In genomic region chr2:43611987-43612894, GRCh38 we compare ENCODE assay signal across 8 cellular contexts. TPM values are rescaled to one million over a fixed set of nuclear protein-coding genes. Genes with fewer than 3 reads are reported as not detected.
DNase-seq lines count a peak whose midpoint lies in the region; ATAC-seq and TF ChIP-seq lines count a peak whose summit lies in the region.

No MANE protein-coding gene starts in this region.

- CTCF ChIA-PET in RWPE1 (lab: Yijun Ruan, JAX) = interaction anchor here (0.6 to 0.7 kb wide), 4 partner anchors 160 to 1342 kb away, joined by 3 to 4 read pairs (median 3); no protein-coding TSS in a partner anchor

- TF ChIP-seq EP300 in ovary (IDR thresholded peaks at IDR 0.05) = no peak

- H3K4me1 ChIP-seq in KMS-11 (ENCODE audit: low read depth, poor library complexity, severe bottlenecking) (no peaks in the 10 kb centered on the region), ovary (ENCODE audit: insufficient read depth) (peaks cover 2% of the 10 kb centered on the region)

- H3K9me3 Mint-ChIP-seq in activated T-helper 1 cell treated with anti-CD3 and anti-CD28 coated beads, Interleukin-12 subunit alpha, Interleukin-12 subunit beta, Interleukin-2, Interleukin-4 antibody, amounts not matched to agents 30 ng/mL and 10 ng/mL and 1 ng/mL, durations not matched to agents 14 hours and 24 hours and 36 hours = no peaks in the 10 kb centered on the region
- H3K9me3 Mint-ChIP-seq in type B pancreatic cell = no peaks in the 10 kb centered on the region

- H3K4me2 ChIP-seq in KMS-11 = no peak overlapping the region

- POLR2A ChIA-PET in RWPE1 (lab: Yijun Ruan, JAX; ENCODE audit: low non-redundant PET) = no interaction called here

- H3K36me3 ChIP-seq in KMS-11 (ENCODE audit: insufficient read depth) (no peaks in the 10 kb centered on the region), ovary (no peaks in the 10 kb centered on the region)

- H3K27me3 Mint-ChIP-seq in activated T-helper 1 cell treated with anti-CD3 and anti-CD28 coated beads, Interleukin-12 subunit alpha, Interleukin-12 subunit beta, Interleukin-2, Interleukin-4 antibody, amounts not matched to agents 30 ng/mL and 10 ng/mL and 1 ng/mL, durations not matched to agents 14 hours and 24 hours and 36 hours (ENCODE audit: insufficient read depth) = peaks cover 9% of the 10 kb centered on the region
- H3K27me3 Mint-ChIP-seq in type B pancreatic cell = no peaks in the 10 kb centered on the region

- H3K9me3 ChIP-seq in ovary = no peaks in the 10 kb centered on the region

- 42 to 47% (median 42%) methylated on average over 14 of the region's 14 CpGs for WGBS in ovary, 3 donors

- ATAC-seq in GM19023 (IDR thresholded peaks at IDR 0.05; ENCODE audit: unreplicated experiment) = peak; percentile 73

- no peak overlapping the region for H3K27ac Mint-ChIP-seq in activated T-helper 1 cell treated with anti-CD3 and anti-CD28 coated beads, Interleukin-12 subunit alpha, Interleukin-12 subunit beta, Interleukin-2, Interleukin-4 antibody, amounts not matched to agents 30 ng/mL and 10 ng/mL and 1 ng/mL, durations not matched to agents 14 hours and 24 hours and 36 hours
- no peak overlapping the region for H3K27ac Mint-ChIP-seq in type B pancreatic cell

- no peak overlapping the region for H3K27ac ChIP-seq in KMS-11
- no peak overlapping the region for H3K27ac ChIP-seq in RWPE1
- no peak overlapping the region for H3K27ac ChIP-seq in ovary

- no peak overlapping the region for H3K9ac ChIP-seq in KMS-11

- no peaks in the 10 kb centered on the region for H4K20me1 ChIP-seq in KMS-11 (ENCODE audit: insufficient read depth)

- peaks cover 5% of the 10 kb centered on the region for H3K4me1 Mint-ChIP-seq in activated T-helper 1 cell treated with anti-CD3 and anti-CD28 coated beads, Interleukin-12 subunit alpha, Interleukin-12 subunit beta, Interleukin-2, Interleukin-4 antibody, amounts not matched to agents 30 ng/mL and 10 ng/mL and 1 ng/mL, durations not matched to agents 14 hours and 24 hours and 36 hours (ENCODE audit: low read depth)
- H3K4me1 Mint-ChIP-seq in type B pancreatic cell (ENCODE audit: unreplicated experiment) = peaks cover 12% of the 10 kb centered on the region

- DNase-seq in AG20443 (ENCODE audit: low spot score) (peak; percentile 78), RWPE1 (ENCODE audit: low spot score) (peak; percentile 65), fibroblast of villous mesenchyme (ENCODE audit: low read depth) (peak; percentile 78), ovary (peak; percentile 68 to 84 (median 76)), type B pancreatic cell (ENCODE audit: extremely low spot score, unreplicated experiment) (peak; percentile 77)
- DNase-seq in activated T-helper 1 cell treated with anti-CD3 and anti-CD28 coated beads, Interleukin-12 subunit alpha, Interleukin-12 subunit beta, Interleukin-2, Interleukin-4 antibody, amounts not matched to agents 30 ng/mL and 10 ng/mL and 1 ng/mL, durations not matched to agents 14 hours and 24 hours and 36 hours (ENCODE audit: low spot score) = peak; percentile 60

- H3K79me2 ChIP-seq in KMS-11 (ENCODE audit: insufficient read depth, low read depth) = no peaks in the 10 kb centered on the region

- no peak overlapping the region for H3K4me3 Mint-ChIP-seq in activated T-helper 1 cell treated with anti-CD3 and anti-CD28 coated beads, Interleukin-12 subunit alpha, Interleukin-12 subunit beta, Interleukin-2, Interleukin-4 antibody, amounts not matched to agents 30 ng/mL and 10 ng/mL and 1 ng/mL, durations not matched to agents 14 hours and 24 hours and 36 hours
- no peak overlapping the region for H3K4me3 Mint-ChIP-seq in type B pancreatic cell

- peaks cover 1% of the 10 kb centered on the region for H3K36me3 Mint-ChIP-seq in activated T-helper 1 cell treated with anti-CD3 and anti-CD28 coated beads, Interleukin-12 subunit alpha, Interleukin-12 subunit beta, Interleukin-2, Interleukin-4 antibody, amounts not matched to agents 30 ng/mL and 10 ng/mL and 1 ng/mL, durations not matched to agents 14 hours and 24 hours and 36 hours (ENCODE audit: low read depth)
- no peaks in the 10 kb centered on the region for H3K36me3 Mint-ChIP-seq in type B pancreatic cell

- 0 out of 2 replicates have a peak overlapping the region, but pooled peaks have one; percentile 4 for H2AFZ ChIP-seq in KMS-11 (ENCODE audit: low read depth)

- intact Hi-C loops in activated T-helper 1 cell treated with anti-CD3 and anti-CD28 coated beads, Interleukin-12 subunit alpha, Interleukin-12 subunit beta, Interleukin-2, Interleukin-4 antibody, amounts not matched to agents 30 ng/mL and 10 ng/mL and 1 ng/mL, durations not matched to agents 14 hours and 24 hours and 36 hours (cut with micrococcal nuclease) = loop anchor here (1.0 to 10.0 kb wide), 2 partner anchors 263 to 664 kb away; no protein-coding TSS in a partner anchor
- intact Hi-C loops in ovary (cut with DNase I) = loop anchor here in 2 of 4 donors (10.0 kb wide), 2 partner anchors 263 to 313 kb away; no protein-coding TSS in a partner anchor

- TF ChIP-seq POLR2A in ovary (IDR thresholded peaks at IDR 0.05) = no peak

- H3K27me3 ChIP-seq in KMS-11 (ENCODE audit: insufficient read depth, low read depth) = no peaks in the 10 kb centered on the region
- no peaks in the 10 kb centered on the region for H3K27me3 ChIP-seq in ovary

- TF ChIP-seq CTCF in KMS-11 (conservative IDR thresholded peaks at IDR 0.05; ENCODE audit: low read depth, low read length) (peak; percentile 97), RWPE1 (conservative IDR thresholded peaks at IDR 0.05; ENCODE audit: low read depth) (peak; percentile 89), fibroblast of villous mesenchyme (IDR thresholded peaks at IDR 0.05; ENCODE audit: insufficient read depth, low read depth, low read length) (peak; percentile 94), ovary (IDR thresholded peaks at IDR 0.05) (peak in 2 of 3 donors; percentile 60 to 84), type B pancreatic cell (conservative IDR thresholded peaks at IDR 0.05) (peak; percentile 89)

- H3K4me3 ChIP-seq in KMS-11 (IDR thresholded peaks at IDR 0.05; ENCODE audit: insufficient read depth, low read depth, low read length) (no peak overlapping the region), fibroblast of villous mesenchyme (ENCODE audit: low read depth, low read length) (no peak overlapping the region), ovary (no peak overlapping the region)

RNA-seq across cellular contexts. Expression of gene THADA, which starts 16.4 kb away (rescaled TPM):
- total RNA-seq in activated T-helper 1 cell treated with anti-CD3 and anti-CD28 coated beads, Interleukin-12 subunit alpha, Interleukin-12 subunit beta, Interleukin-2, Interleukin-4 antibody, amounts not matched to agents 30 ng/mL and 10 ng/mL and 1 ng/mL, durations not matched to agents 14 hours and 24 hours and 36 hours = 49.8 and 51.7 TPM in 2 replicates
- total RNA-seq in fibroblast of villous mesenchyme (23.2 and 33.2 TPM in 2 replicates), ovary (10 to 100 TPM; 24.8 to 46.8 (median 31.6) TPM), type B pancreatic cell (ENCODE audit: low replicate concordance) (35.6 and 59.8 TPM in 2 replicates)
- polyA plus RNA-seq in ovary = 10 to 100 TPM; 14.0 to 20.5 TPM

RNA-seq across cellular contexts. Expression of gene PLEKHH2, which starts 24.8 kb away (rescaled TPM):
- total RNA-seq in activated T-helper 1 cell treated with anti-CD3 and anti-CD28 coated beads, Interleukin-12 subunit alpha, Interleukin-12 subunit beta, Interleukin-2, Interleukin-4 antibody, amounts not matched to agents 30 ng/mL and 10 ng/mL and 1 ng/mL, durations not matched to agents 14 hours and 24 hours and 36 hours = 0.12 and 0.13 TPM in 2 replicates
- total RNA-seq in fibroblast of villous mesenchyme (3.9 and 7.3 TPM in 2 replicates), ovary (10 to 100 TPM; 26.4 to 66.5 (median 39.5) TPM), type B pancreatic cell (ENCODE audit: low replicate concordance) (0.81 and 3.5 TPM in 2 replicates)
- 10 to 100 TPM; 15.8 to 25.9 TPM for polyA plus RNA-seq in ovary
